Comparison of ENCODE assay signal across 9 cellular contexts in genomic region chr3:113223831-113224240, GRCh38. TPM values are rescaled to one million over a fixed set of nuclear protein-coding genes. Genes with fewer than 3 reads are reported as not detected.
DNase-seq lines count a peak whose midpoint lies in the region; ATAC-seq, FAIRE-seq and TF ChIP-seq lines count a peak whose summit lies in the region.
"Had no signal": no experiment of that assay in that cellular context is flagged by ENCODE, and none has a peak within 500 bp of the region (broad histone marks: within the 10 kb centered on the region; RNA-seq: fewer than 3 reads in every experiment).

No MANE protein-coding gene starts in this region.

- in situ Hi-C loops in HepG2 (cut with HindIII; ENCODE audit: extremely low pct_ligation_motif_present, low pct_unique_long_range_greater_than_20kb) (no loop called here), transverse colon (cut with MboI; ENCODE audit: low pct_ligation_motif_present in 1 of 4, low pct_unique_long_range_greater_than_20kb in 1 of 4, low sequenced_read_pairs in 3 of 4) (no loop called here)

- no peak overlapping the region for H3K4me3 Mint-ChIP-seq in endodermal cell

- H3K4me1 Mint-ChIP-seq in endodermal cell: peaks cover 30% of the 10 kb centered on the region

- peaks cover 11% of the 10 kb centered on the region for H3K27me3 Mint-ChIP-seq in endodermal cell (ENCODE audit: insufficient read depth)

- TF ChIP-seq CTCF in right lobe of liver (IDR thresholded peaks at IDR 0.05) (no peak), HepG2 (CRISPR knock-in tag; IDR thresholded peaks at IDR 0.05) (no peak), endodermal cell (conservative IDR thresholded peaks at IDR 0.05) (no peak), transverse colon (IDR thresholded peaks at IDR 0.05) (no peak)

- H3K9ac ChIP-seq in HepG2 (ENCODE audit: insufficient read depth, low read depth, low read length) (no peak overlapping the region), endodermal cell (ENCODE audit: extremely low read depth, low read length, poor library complexity, severe bottlenecking) (no peak overlapping the region)

- no peak for DNase-seq in right lobe of liver
- no peak for DNase-seq in HepG2 (ENCODE audit: low spot score)
- no peak for DNase-seq in endodermal cell
- DNase-seq in transverse colon: peak; percentile 22
- no peak for DNase-seq in middle frontal gyrus (ENCODE audit: extremely low spot score, low spot score)
- no peak for DNase-seq in activated CD4-positive, CD25-positive, alpha-beta regulatory T cell (lab: John Stamatoyannopoulos, UW)
- DNase-seq in HUDEP-2 (lab: John Stamatoyannopoulos, UW; ENCODE audit: unreplicated experiment in 76 of 76): no peak
- DNase-seq: cortex of kidney had no signal

- no peaks in the 10 kb centered on the region for H4K20me1 ChIP-seq in HepG2 (ENCODE audit: insufficient read depth, low read length)

- TF ChIP-seq EP300 in HepG2 (IDR thresholded peaks at IDR 0.05; ENCODE audit: low read depth in 2 of 2, low read length in 2 of 2): no peak
- no peak for TF ChIP-seq EP300 in HepG2 (CRISPR knock-in tag; IDR thresholded peaks at IDR 0.05; ENCODE audit: borderline replicate concordance)
- TF ChIP-seq EP300 in transverse colon (IDR thresholded peaks at IDR 0.05; ENCODE audit: low read depth): no peak

- H3K27me3 ChIP-seq in right lobe of liver (no peaks in the 10 kb centered on the region), HepG2 (ENCODE audit: control insufficient read depth in 1 of 2, insufficient read depth in 2 of 2, low read length in 2 of 2) (peaks cover 0 to 31% of the 10 kb centered on the region in 2 experiments; a peak in 3 of 5 replicates), endodermal cell (ENCODE audit: control insufficient read depth, insufficient read depth, low read length, poor library complexity, severe bottlenecking) (peaks cover 10% of the 10 kb centered on the region), transverse colon (no peaks in the 10 kb centered on the region)

- WGBS in right lobe of liver (ENCODE audit: insufficient coverage, low coverage, low lambda C conversion rate, missing lambda C conversion rate): 45% methylated on average over 6 of the region's 15 CpGs
- 55% methylated on average over 8 of the region's 15 CpGs for WGBS in HepG2 (ENCODE audit: low lambda C conversion rate)
- 91 to 93% methylated on average over 15 of the region's 15 CpGs for whole genome bisulfite sequencing in endodermal cell (ENCODE audit: insufficient coverage in 1 of 2, insufficient read length in 1 of 2), 2 experiments
- WGBS in transverse colon (ENCODE audit: low coverage in 1 of 2), 2 donors: 66 to 100% methylated on average over 3 to 15 of the region's 15 CpGs

- intact Hi-C loops in right lobe of liver (cut with DNase I): no loop called here
- intact Hi-C loops in HepG2 (cut with micrococcal nuclease; ENCODE audit: unreplicated experiment): no loop called here
- intact Hi-C loops in transverse colon (cut with DNase I; ENCODE audit: low total_unique reads): no loop called here

- no peak for FAIRE-seq in HepG2 (lab: Jason Lieb, UNC)

- CTCF ChIA-PET in HepG2 (lab: Yijun Ruan, JAX; ENCODE audit: low intra/inter-chr PET ratio, low total read pairs): no interaction called here

- no peak overlapping the region for H3K27ac ChIP-seq in right lobe of liver
- no peak overlapping the region for H3K27ac ChIP-seq in HepG2 (ENCODE audit: extremely low read length, insufficient read depth, low read length)
- peak overlapping the region; percentile 30 for H3K27ac ChIP-seq in endodermal cell (ENCODE audit: low read depth, low read length)
- H3K27ac ChIP-seq in transverse colon: peak overlapping the region in 3 of 4 donors; percentile 16 to 44 (median 37)

- H3K27ac Mint-ChIP-seq in endodermal cell: no peak overlapping the region

- H2AFZ ChIP-seq in HepG2 (ENCODE audit: low read length): no peak overlapping the region

- H3K4me1 ChIP-seq in right lobe of liver (no peaks in the 10 kb centered on the region), HepG2 (ENCODE audit: insufficient read depth, low read length) (no peaks in the 10 kb centered on the region), endodermal cell (ENCODE audit: control insufficient read depth, insufficient read depth, low read length) (peaks cover 6% of the 10 kb centered on the region), transverse colon (peaks cover 0 to 24% (median 16%) of the 10 kb centered on the region in 4 donors)

- no TSS peak for BruUV-seq in HepG2 (replicated peaks; lab: Mats Ljungman, UMichigan)

- no peaks in the 10 kb centered on the region for H3K36me3 Mint-ChIP-seq in endodermal cell (ENCODE audit: low read depth)

- no peaks in the 10 kb centered on the region for H3K36me3 ChIP-seq in right lobe of liver
- no peaks in the 10 kb centered on the region for H3K36me3 ChIP-seq in HepG2 (replicated peaks in 1 of 2; ENCODE audit: control insufficient read depth in 1 of 2, insufficient read depth in 2 of 2, low read length in 2 of 2)
- no peaks in the 10 kb centered on the region for H3K36me3 ChIP-seq in endodermal cell (ENCODE audit: control insufficient read depth, insufficient read depth, low read length)
- H3K36me3 ChIP-seq in transverse colon: no peaks in the 10 kb centered on the region

- TF ChIP-seq RAD21 in HepG2 (CRISPR knock-in tag; IDR thresholded peaks at IDR 0.05): no peak

- H3K4me2 ChIP-seq in HepG2 (ENCODE audit: low read depth, low read length): no peak overlapping the region

- H3K9me3 Mint-ChIP-seq in endodermal cell: no peaks in the 10 kb centered on the region

- TF ChIP-seq POLR2A in right lobe of liver (IDR thresholded peaks at IDR 0.05) (no peak), HepG2 (IDR thresholded peaks at IDR 0.05; ENCODE audit: insufficient read depth in 1 of 2, low read depth in 2 of 2, low read length in 2 of 2) (no peak), transverse colon (IDR thresholded peaks at IDR 0.05) (no peak)

- H3K9me3 ChIP-seq in right lobe of liver (no peaks in the 10 kb centered on the region), HepG2 (ENCODE audit: low read length) (no peaks in the 10 kb centered on the region), endodermal cell (ENCODE audit: control insufficient read depth, low read length) (no peaks in the 10 kb centered on the region), transverse colon (no peaks in the 10 kb centered on the region)

- ATAC-seq in right lobe of liver: peak; percentile 29 to 47 (median 43)
- ATAC-seq in HepG2: no peak
- peak; percentile 51 for ATAC-seq in HG03280 (IDR thresholded peaks at IDR 0.05; ENCODE audit: unreplicated experiment)

- no peaks in the 10 kb centered on the region for H3K79me2 ChIP-seq in HepG2 (ENCODE audit: insufficient read depth, low read length)

- POLR2A ChIA-PET in HepG2 (lab: Yijun Ruan, JAX): no interaction called here

- H3K4me3 ChIP-seq in right lobe of liver: no peak overlapping the region
- H3K4me3 ChIP-seq in HepG2 (replicated peaks in 1 of 3; ENCODE audit: insufficient read depth in 1 of 3, low read depth in 2 of 3, low read length in 3 of 3): no peak overlapping the region
- no peak overlapping the region for H3K4me3 ChIP-seq in endodermal cell (ENCODE audit: low read length)
- H3K4me3 ChIP-seq in transverse colon: no peak overlapping the region

TF ChIP-seq in HepG2, 621 proteins besides CTCF, POLR2A, EP300 and RAD21:
- no peak for TF ChIP-seq FOXK1 (CRISPR knock-in tag; IDR thresholded peaks at IDR 0.05; ENCODE audit: borderline replicate concordance, low read depth)
- no peak for TF ChIP-seq TCF7L2 (IDR thresholded peaks at IDR 0.05; ENCODE audit: low read depth, low read length)
- TF ChIP-seq TGIF2 (CRISPR knock-in tag; IDR thresholded peaks at IDR 0.05): no peak
- TF ChIP-seq NFE2L2 (IDR thresholded peaks at IDR 0.05; ENCODE audit: low read length): no peak
- TF ChIP-seq FOXC1 (CRISPR knock-in tag; IDR thresholded peaks at IDR 0.05; ENCODE audit: borderline replicate concordance): no peak
- no peak for TF ChIP-seq ZMYM4 (CRISPR knock-in tag; IDR thresholded peaks at IDR 0.05)

RNA-seq across cellular contexts. Expression of gene BOC, which starts 12.5 kb away (rescaled TPM):
- under 1 TPM; 0.22 to 0.86 (median 0.49) TPM for total RNA-seq in right lobe of liver
- total RNA-seq in HepG2 (2016; rRNA removed; fragmentation: Illumina TruSeq; extraction: Trizol): not detected in 2 replicates
- not detected in 2 replicates for total RNA-seq in HepG2 (2016; cell fraction: cytosol; rRNA removed; fragmentation: Illumina TruSeq; extraction: Trizol; ENCODE audit: low read depth)
- not detected in 2 replicates for total RNA-seq in HepG2 (2016; cell fraction: insoluble cytoplasmic fraction; rRNA removed; fragmentation: Illumina TruSeq; extraction: Trizol)
- total RNA-seq in HepG2 (2016; cell fraction: membrane; rRNA removed; fragmentation: Illumina TruSeq; extraction: Trizol): not detected in 2 replicates
- total RNA-seq in HepG2 (2016; cell fraction: nucleus; rRNA removed; fragmentation: Illumina TruSeq; extraction: Trizol): not detected in 2 replicates
- 0.04 TPM in 1 of 2 replicates, not detected in the other for polyA plus RNA-seq in HepG2 (2011; rRNA removed)
- polyA plus RNA-seq in HepG2 (2011; cell fraction: cytosol; rRNA removed): 0.08 TPM in 1 of 2 replicates, not detected in the other
- polyA plus RNA-seq in HepG2 (2011; cell fraction: nucleus; rRNA removed): 0.03 and 0.05 TPM in 2 replicates
- not detected in 2 replicates for polyA plus RNA-seq in HepG2 (2012)
- not detected in 2 replicates for polyA plus RNA-seq in HepG2 (2016; cell fraction: cytosol; fragmentation: Illumina TruSeq; extraction: Trizol; ENCODE audit: low read depth)
- not detected in 2 replicates for polyA plus RNA-seq in HepG2 (2016; cell fraction: insoluble cytoplasmic fraction; fragmentation: Illumina TruSeq; extraction: Trizol; ENCODE audit: low read depth)
- not detected in 2 replicates for polyA plus RNA-seq in HepG2 (2016; cell fraction: membrane; fragmentation: Illumina TruSeq; extraction: Trizol; ENCODE audit: low read depth)
- not detected in 2 replicates for polyA plus RNA-seq in HepG2 (2016; cell fraction: nucleus; fragmentation: Illumina TruSeq; extraction: Trizol; ENCODE audit: insufficient read depth, low read depth)
- 0.30 TPM in 1 of 2 replicates, not detected in the other for polyA minus RNA-seq in HepG2 (2011; rRNA and poly(A)+ RNA removed; ENCODE audit: low replicate concordance)
- not detected in 2 replicates for polyA minus RNA-seq in HepG2 (2011; cell fraction: cytosol; rRNA and poly(A)+ RNA removed)
- polyA minus RNA-seq in HepG2 (2011; cell fraction: nucleus; rRNA and poly(A)+ RNA removed): 0.39 TPM in 1 of 2 replicates, not detected in the other
- total RNA-seq in endodermal cell: 10 to 100 TPM in 1 of 2 donors, 1 to 10 TPM in 1; 9.8 to 12.3 TPM
- 207 TPM for polyA plus RNA-seq in endodermal cell (2013, experiment 1 of 2)
- polyA plus RNA-seq in endodermal cell (2013, experiment 2 of 2): 163 TPM
- 10 to 100 TPM; 15.2 to 77.4 (median 45.4) TPM for total RNA-seq in transverse colon

Comparison
In these comparisons a context has a peak if more than half of its experiments do, and no peak if none do; other contexts are left out.
1. H3K27ac ChIP-seq: peak in endodermal cell (single experiment) and transverse colon (3 of 4); none in right lobe of liver (0 of 3) and HepG2 (single experiment).
2. RNA of gene BOC, which starts 12.5 kb away (total RNA-seq): 15.2 to 77.4 TPM in transverse colon and 9.8 to 12.3 TPM in endodermal cell; 0.22 to 0.86 TPM in right lobe of liver and not detected in HepG2; every median in the first group is over 4 times any median in the second.